In the genomic region with DNA sequence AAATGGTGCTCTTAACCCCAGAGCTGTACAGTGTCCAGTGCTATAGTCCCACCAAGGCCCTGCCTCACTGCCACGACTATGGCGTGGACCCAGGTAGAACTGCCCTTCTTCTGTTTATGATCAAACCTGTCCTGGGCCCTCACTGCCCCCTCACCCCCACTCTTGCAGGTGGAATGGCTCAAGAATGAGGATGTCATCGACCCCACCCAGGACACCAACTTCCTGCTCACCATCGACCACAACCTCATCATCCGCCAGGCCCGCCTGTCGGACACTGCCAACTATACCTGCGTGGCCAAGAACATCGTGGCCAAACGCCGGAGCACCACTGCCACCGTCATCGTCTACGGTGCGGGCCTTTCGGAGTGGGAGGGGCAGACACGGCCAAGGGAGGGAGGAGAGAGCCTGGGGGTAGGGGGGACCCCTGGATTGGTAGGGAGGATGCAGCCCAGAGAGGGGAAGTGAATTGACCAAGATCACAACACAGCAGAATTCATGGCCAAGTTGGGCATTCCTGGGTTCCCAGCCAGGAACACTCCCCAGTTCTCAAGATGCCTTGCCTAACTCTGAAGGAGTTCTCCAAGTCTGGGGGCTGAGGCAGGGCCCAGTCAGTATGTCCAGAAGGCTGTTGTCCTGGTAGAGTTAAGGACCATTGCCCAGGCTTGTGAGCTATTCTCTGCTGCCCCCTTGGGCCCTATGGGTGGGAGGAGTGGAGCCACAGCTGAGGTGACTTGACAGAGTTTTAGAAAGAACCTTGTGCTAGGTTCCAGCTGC, we compare ENCODE assay signal across 24 cellular contexts.
"Had no signal": no experiment of that assay in that cellular context is flagged by ENCODE, and none has a peak within 500 bp of the region (broad histone marks: within the 10 kb centered on the region; RNA-seq: fewer than 3 reads in every experiment).

No MANE protein-coding gene starts in this region.

- H3K4me1 Mint-ChIP-seq: natural killer cell; stimulated activated effector memory CD8-positive, alpha-beta T cell treated with anti-CD3 and anti-CD28 coated beads, Interleukin-12 subunit alpha, Interleukin-12 subunit beta, amount 100 ng/mL, for 72 hours had no signal

- H3K36me3 ChIP-seq: prostate gland, sigmoid colon, thyroid gland had no signal

- H3K9me3 ChIP-seq: esophagus muscularis mucosa, gastroesophageal sphincter, heart left ventricle, prostate gland, right atrium auricular region, sigmoid colon, stomach, thyroid gland had no signal

- ATAC-seq: effector memory CD8-positive, alpha-beta T cell; foreskin keratinocyte; gastroesophageal sphincter; heart left ventricle; left colon; left ventricle myocardium superior; natural killer cell; stimulated activated effector memory CD8-positive, alpha-beta T cell treated with anti-CD3 and anti-CD28 coated beads, Interleukin-12 subunit alpha, Interleukin-12 subunit beta, amount 100 ng/mL, for 72 hours had no signal

- DNase-seq: cerebellar nuclear complex; cortex of kidney; effector memory CD8-positive, alpha-beta T cell; foreskin keratinocyte; hippocampal formation; left colon; left ventricle myocardium superior; natural killer cell; sigmoid colon; stimulated activated CD4-positive, alpha-beta T cell treated with anti-CD3 and anti-CD28 coated beads, Interleukin-2, amount 100 ng/mL, for 24 hours; stimulated activated CD4-positive, alpha-beta T cell treated with anti-CD3 and anti-CD28 coated beads, Interleukin-4, amount 100 ng/mL, for 24 hours; stimulated activated naive CD4-positive, alpha-beta T cell treated with Interleukin-2 at 50 U/mL for 16 hours; stomach; thyroid gland; trophoblast cell had no signal

- H3K4me3 ChIP-seq: esophagus muscularis mucosa, gastroesophageal sphincter, heart left ventricle, lung, prostate gland, right atrium auricular region, sigmoid colon, stomach, thyroid gland had no signal

- H3K9me3 Mint-ChIP-seq: effector memory CD8-positive, alpha-beta T cell; memory B cell; natural killer cell; stimulated activated effector memory CD8-positive, alpha-beta T cell treated with anti-CD3 and anti-CD28 coated beads, Interleukin-12 subunit alpha, Interleukin-12 subunit beta, amount 100 ng/mL, for 72 hours had no signal

- H3K4me3 Mint-ChIP-seq: effector memory CD8-positive, alpha-beta T cell; memory B cell; natural killer cell; stimulated activated effector memory CD8-positive, alpha-beta T cell treated with anti-CD3 and anti-CD28 coated beads, Interleukin-12 subunit alpha, Interleukin-12 subunit beta, amount 100 ng/mL, for 72 hours had no signal

- H3K27me3 ChIP-seq: esophagus muscularis mucosa, foreskin keratinocyte, gastroesophageal sphincter, heart left ventricle, right atrium auricular region, sigmoid colon, stomach, thyroid gland had no signal

- H3K27ac ChIP-seq: epithelial cell of prostate, esophagus muscularis mucosa, foreskin keratinocyte, gastroesophageal sphincter, heart left ventricle, prostate gland, right atrium auricular region, sigmoid colon, stomach, thyroid gland had no signal

- H3K4me1 ChIP-seq: foreskin keratinocyte, gastroesophageal sphincter, prostate gland, right atrium auricular region, sigmoid colon, stomach, thyroid gland had no signal

- H3K27ac Mint-ChIP-seq: effector memory CD8-positive, alpha-beta T cell; memory B cell; natural killer cell; stimulated activated effector memory CD8-positive, alpha-beta T cell treated with anti-CD3 and anti-CD28 coated beads, Interleukin-12 subunit alpha, Interleukin-12 subunit beta, amount 100 ng/mL, for 72 hours had no signal

- H3K36me3 Mint-ChIP-seq: memory B cell; natural killer cell; stimulated activated effector memory CD8-positive, alpha-beta T cell treated with anti-CD3 and anti-CD28 coated beads, Interleukin-12 subunit alpha, Interleukin-12 subunit beta, amount 100 ng/mL, for 72 hours had no signal
